ENCODE assay signal across 23 cellular contexts in genomic region chr20:60199866-60200265, GRCh38.
A peak's percentile ranks its signal among the peaks of the same experiment; 100 is the strongest.
DNase-seq lines count a peak whose midpoint lies in the region; ATAC-seq, FAIRE-seq and TF ChIP-seq lines count a peak whose summit lies in the region.
"Had no signal": no experiment of that assay in that cellular context is flagged by ENCODE, and none has a peak within 500 bp of the region (broad histone marks: within the 10 kb centered on the region; RNA-seq: fewer than 3 reads in every experiment).

No MANE protein-coding gene starts in this region.

- H2BK15ac ChIP-seq in H1 (ENCODE audit: low read length), result no peak overlapping the region

- H3K9me3 ChIP-seq in BLaER1 treated with 17β-estradiol and CSF1 and Interleukin-3, amounts not matched to agents 10 nM and 100 nM (replicated peaks in 1 of 11), result peaks cover 42 to 55% (median 50%) of the 10 kb centered on the region in 11 experiments
- H3K9me3 ChIP-seq in H1 (ENCODE audit: insufficient read depth in 2 of 2, low read depth in 1 of 2, low read length in 1 of 2), result peaks cover 0 to 4% of the 10 kb centered on the region in 2 experiments; a peak in 1 of 4 replicates
- H3K9me3 ChIP-seq: A549, BE2C had no signal

- no peaks in the 10 kb centered on the region for H3K23me2 ChIP-seq in H1 (ENCODE audit: low read depth, low read length)

- no peak for TF ChIP-seq POLR2A in H1 (IDR thresholded peaks at IDR 0.05; ENCODE audit: control extremely low read depth in 1 of 2, low read depth in 2 of 2, low read length in 2 of 2)

- no peaks in the 10 kb centered on the region for H3K27me3 Mint-ChIP-seq in natural killer cell (ENCODE audit: low read depth in 2 of 2)

- peak overlapping the region; percentile 51; the same call in 1 of the 2 replicates for H4K8ac ChIP-seq in H1 (ENCODE audit: extremely low read depth, insufficient read depth, low read length)

- H3K14ac ChIP-seq in H1 (ENCODE audit: insufficient read length), result no peak overlapping the region

- peaks cover 31% of the 10 kb centered on the region for H3K36me3 Mint-ChIP-seq in natural killer cell

- H3K9ac ChIP-seq in BLaER1 treated with 17β-estradiol and CSF1 and Interleukin-3, amounts not matched to agents 10 nM and 100 nM, result no peak overlapping the region
- H3K9ac ChIP-seq in KMS-11 (no peak overlapping the region), H1 (replicated peaks in 1 of 4; ENCODE audit: extremely low read depth in 1 of 4, low read depth in 3 of 4, low read length in 3 of 4) (no peak overlapping the region)
- H3K9ac ChIP-seq: GM23248 had no signal

- H2AFZ ChIP-seq in KMS-11 (ENCODE audit: low read depth) (no peak overlapping the region), H1 (ENCODE audit: low read length) (no peak overlapping the region)
- H2AFZ ChIP-seq: GM23248 had no signal

- H4K91ac ChIP-seq in H1 (replicated peaks; ENCODE audit: insufficient read length, low read length), result no peak overlapping the region

- H4K5ac ChIP-seq in H1 (ENCODE audit: insufficient read length, low read depth, low read length), result no peak overlapping the region

- no peaks in the 10 kb centered on the region for H3K79me2 ChIP-seq in KMS-11 (ENCODE audit: insufficient read depth, low read depth)
- H3K79me2 ChIP-seq in H1 (ENCODE audit: control insufficient read depth in 1 of 2, insufficient read depth in 2 of 2, low read length in 2 of 2), result no peaks in the 10 kb centered on the region

- H3K56ac ChIP-seq in H1 (replicated peaks; ENCODE audit: insufficient read length, low read depth, low read length), result no peak overlapping the region

- no peak overlapping the region for H3K27ac ChIP-seq in BLaER1 treated with 17β-estradiol and CSF1 and Interleukin-3, amounts not matched to agents 10 nM and 100 nM
- H3K27ac ChIP-seq in KMS-11 (peak overlapping the region; percentile 23; the same call in 1 of the 2 replicates), H1 (ENCODE audit: low read depth, low read length) (no peak overlapping the region)
- H3K27ac ChIP-seq: A549, GM23248 had no signal

- FAIRE-seq in H1 (lab: Jason Lieb, UNC), result no peak
- FAIRE-seq: A549, G401.6, GM12892 had no signal

- H3K4me3 Mint-ChIP-seq in natural killer cell, result peak overlapping the region; percentile 32
- H3K4me3 Mint-ChIP-seq: CD4-positive, alpha-beta memory T cell; H9 had no signal

- peaks cover 12 to 17% of the 10 kb centered on the region in 2 donors for H3K9me3 Mint-ChIP-seq in natural killer cell

- no peak for TF ChIP-seq CTCF in KMS-11 (conservative IDR thresholded peaks at IDR 0.05; ENCODE audit: low read depth, low read length)
- no peak for TF ChIP-seq CTCF in H1 (IDR thresholded peaks at IDR 0.05; ENCODE audit: control extremely low read depth in 1 of 3, insufficient read depth in 1 of 3, low read depth in 1 of 3, low read length in 3 of 3)
- no peak for TF ChIP-seq CTCF in natural killer cell (IDR thresholded peaks at IDR 0.05)

- H2AK5ac ChIP-seq in H1 (ENCODE audit: low read depth, low read length), result no peak overlapping the region

- no peaks in the 10 kb centered on the region for H3K27me3 ChIP-seq in BLaER1 treated with 17β-estradiol and CSF1 and Interleukin-3, amounts not matched to agents 10 nM and 100 nM
- no peaks in the 10 kb centered on the region for H3K27me3 ChIP-seq in KMS-11 (ENCODE audit: insufficient read depth, low read depth)
- no peaks in the 10 kb centered on the region for H3K27me3 ChIP-seq in H1 (replicated peaks in 1 of 4; ENCODE audit: control insufficient read depth in 3 of 4, extremely low read depth in 1 of 4, insufficient read depth in 3 of 4, low read length in 3 of 4)
- H3K27me3 ChIP-seq: BE2C had no signal

- DNase-seq in H1 (ENCODE audit: low read depth in 1 of 2, low spot score in 2 of 2) (no peak), natural killer cell (no peak), NCI-H2029 treated with DMSO at 0.1 percent for 48 hours (lab: John Stamatoyannopoulos, UW) (no peak)
- DNase-seq in central memory CD4-positive, alpha-beta T cell, result no peak
- DNase-seq: 8988T; ACHN; AML-193; BE2C; C1 segment of cervical spinal cord; Calu3; CD4-positive, alpha-beta memory T cell; COR-L47; DMS53; DMS79 treated with DMSO at 0.1 percent for 48 hours; GM23248; H9 had no signal

- H2BK20ac ChIP-seq in H1 (ENCODE audit: low read length), result no peak overlapping the region

- no peak overlapping the region for H2BK5ac ChIP-seq in H1 (ENCODE audit: low read depth, low read length)

- POLR2A ChIA-PET in H1 (lab: Charles Lee; ENCODE audit: partially characterized antibody), result no interaction called here

- H3K23ac ChIP-seq in H1 (ENCODE audit: insufficient read length), result no peak overlapping the region

- no peak for TF ChIP-seq RAD21 in H1 (IDR thresholded peaks at IDR 0.05 in 1 of 2, conservative IDR thresholded peaks at IDR 0.05 in 1 of 2; ENCODE audit: low read depth in 2 of 2, low read length in 2 of 2)

- peaks cover 0 to 97% (median 12%) of the 10 kb centered on the region in 11 experiments; a peak in 13 of 22 replicates for H3K36me3 ChIP-seq in BLaER1 treated with 17β-estradiol and CSF1 and Interleukin-3, amounts not matched to agents 10 nM and 100 nM
- H3K36me3 ChIP-seq in KMS-11 (ENCODE audit: insufficient read depth), result no peaks in the 10 kb centered on the region
- no peaks in the 10 kb centered on the region for H3K36me3 ChIP-seq in H1 (ENCODE audit: control insufficient read depth in 2 of 4, insufficient read depth in 4 of 4, low read length in 3 of 4)
- H3K36me3 ChIP-seq: BE2C had no signal

- no peak overlapping the region for H2BK120ac ChIP-seq in H1 (replicated peaks; ENCODE audit: low read depth, low read length)

- H3K27ac Mint-ChIP-seq in natural killer cell, result peak overlapping the region; percentile 35 to 84
- H3K27ac Mint-ChIP-seq: CD4-positive, alpha-beta memory T cell; H9 had no signal

- H3K4me3 ChIP-seq in BLaER1 treated with 17β-estradiol and CSF1 and Interleukin-3, amounts not matched to agents 10 nM and 100 nM, result no peak overlapping the region
- H3K4me3 ChIP-seq in KMS-11 (IDR thresholded peaks at IDR 0.05; ENCODE audit: insufficient read depth, low read depth, low read length), result no peak overlapping the region
- H3K4me3 ChIP-seq in H1 (ENCODE audit: extremely low read depth in 1 of 4, insufficient read depth in 2 of 4, low read depth in 3 of 4, low read length in 4 of 4), result no peak overlapping the region
- H3K4me3 ChIP-seq: A549, GM23248 had no signal

- intact Hi-C loops in natural killer cell (cut with micrococcal nuclease), result no loop called here

- no peak overlapping the region for H2BK12ac ChIP-seq in H1 (ENCODE audit: low read depth, low read length)

- no peak overlapping the region for H3K4ac ChIP-seq in H1 (replicated peaks; ENCODE audit: insufficient read length, low read depth, low read length)

- no peaks in the 10 kb centered on the region for H3K79me1 ChIP-seq in H1 (ENCODE audit: low read depth, low read length)

- H3K4me1 ChIP-seq in BLaER1 treated with 17β-estradiol and CSF1 and Interleukin-3, amounts not matched to agents 10 nM and 100 nM, result peaks cover 0 to 27% (median 18%) of the 10 kb centered on the region in 10 experiments; a peak in 16 of 20 replicates
- H3K4me1 ChIP-seq in KMS-11 (ENCODE audit: low read depth, poor library complexity, severe bottlenecking), result peaks cover 5% of the 10 kb centered on the region
- H3K4me1 ChIP-seq in H1 (replicated peaks in 1 of 4; ENCODE audit: control insufficient read depth in 3 of 4, insufficient read depth in 4 of 4, low read length in 3 of 4), result no peaks in the 10 kb centered on the region
- H3K4me1 ChIP-seq: A549, BE2C had no signal

- peaks cover 0 to 8% (median 0%) of the 10 kb centered on the region in 11 experiments; a peak in 3 of 22 replicates for H4K20me1 ChIP-seq in BLaER1 treated with 17β-estradiol and CSF1 and Interleukin-3, amounts not matched to agents 10 nM and 100 nM
- H4K20me1 ChIP-seq in KMS-11 (ENCODE audit: insufficient read depth) (no peaks in the 10 kb centered on the region), H1 (replicated peaks in 1 of 2; ENCODE audit: control insufficient read depth in 1 of 2, insufficient read depth in 2 of 2, low read length in 2 of 2) (no peaks in the 10 kb centered on the region)

- ATAC-seq in natural killer cell, result no peak
- no peak for ATAC-seq in GM21737 (IDR thresholded peaks at IDR 0.05; ENCODE audit: unreplicated experiment)
- ATAC-seq: A549, HCT116 had no signal

- no peak overlapping the region for H3K18ac ChIP-seq in H1 (ENCODE audit: extremely low read depth, low read length)

- 95% methylated on average over 2 of the region's 2 CpGs; no CpG with 5 or more reads in 1 of the 2 experiments for WGBS in H1 (ENCODE audit: extremely low coverage in 1 of 2, insufficient coverage in 1 of 2, insufficient read length in 1 of 2, insufficient replicate concordance in 2 of 2, low coverage in 1 of 2, low lambda C conversion rate in 2 of 2, missing lambda C conversion rate in 1 of 2), 2 experiments

- H3K4me2 ChIP-seq in BLaER1 treated with 17β-estradiol and CSF1 and Interleukin-3, amounts not matched to agents 10 nM and 100 nM, result peak overlapping the region in 8 of 11 experiments; percentile 27 to 64 (median 48); a peak in 10 of 22 replicates
- H3K4me2 ChIP-seq in KMS-11 (no peak overlapping the region), H1 (ENCODE audit: insufficient read depth in 1 of 2, low read depth in 2 of 2, low read length in 2 of 2) (no peak overlapping the region)
- H3K4me2 ChIP-seq: A549 had no signal

- TF ChIP-seq EP300 in H1 (IDR thresholded peaks at IDR 0.05; ENCODE audit: borderline replicate concordance in 1 of 2, low read depth in 2 of 2, low read length in 2 of 2), result no peak

- peaks cover 31 to 45% of the 10 kb centered on the region in 2 donors for H3K4me1 Mint-ChIP-seq in natural killer cell
- H3K4me1 Mint-ChIP-seq: CD4-positive, alpha-beta memory T cell had no signal

- CTCF ChIA-PET in H1 (lab: Charles Lee; ENCODE audit: partially characterized antibody), result no interaction called here

TF ChIP-seq in H1, 55 proteins besides CTCF, POLR2A, EP300 and RAD21:
- TF ChIP-seq RNF2 (IDR thresholded peaks at IDR 0.05; ENCODE audit: borderline replicate concordance, low read depth, low read length, missing control alignments, poor library complexity, severe bottlenecking) (no peak), BACH1 (IDR thresholded peaks at IDR 0.05; ENCODE audit: low read length) (no peak), TBP (IDR thresholded peaks at IDR 0.05; ENCODE audit: low read depth, low read length) (no peak), EGR1 (IDR thresholded peaks at IDR 0.05; ENCODE audit: borderline replicate concordance, low read depth, low read length) (no peak), CTBP2 (IDR thresholded peaks at IDR 0.05; ENCODE audit: borderline replicate concordance, insufficient read depth, insufficient read length, low read length) (no peak), POU5F1 (IDR thresholded peaks at IDR 0.05; ENCODE audit: low read depth, low read length) (no peak), RXRA (IDR thresholded peaks at IDR 0.05; ENCODE audit: insufficient read depth, low read depth, low read length) (no peak), SIRT6 (IDR thresholded peaks at IDR 0.05; ENCODE audit: low read length) (no peak)

Comparison
In these comparisons a context has a peak if more than half of its experiments do, and no peak if none do; other contexts are left out.
1. H3K4me2 ChIP-seq: peak in BLaER1 treated with 17β-estradiol and CSF1 and Interleukin-3, amounts not matched to agents 10 nM and 100 nM (8 of 11); none in KMS-11 (single experiment) and H1 (0 of 2).